ENCODE assay signal across 8 cellular contexts in the genomic region with DNA sequence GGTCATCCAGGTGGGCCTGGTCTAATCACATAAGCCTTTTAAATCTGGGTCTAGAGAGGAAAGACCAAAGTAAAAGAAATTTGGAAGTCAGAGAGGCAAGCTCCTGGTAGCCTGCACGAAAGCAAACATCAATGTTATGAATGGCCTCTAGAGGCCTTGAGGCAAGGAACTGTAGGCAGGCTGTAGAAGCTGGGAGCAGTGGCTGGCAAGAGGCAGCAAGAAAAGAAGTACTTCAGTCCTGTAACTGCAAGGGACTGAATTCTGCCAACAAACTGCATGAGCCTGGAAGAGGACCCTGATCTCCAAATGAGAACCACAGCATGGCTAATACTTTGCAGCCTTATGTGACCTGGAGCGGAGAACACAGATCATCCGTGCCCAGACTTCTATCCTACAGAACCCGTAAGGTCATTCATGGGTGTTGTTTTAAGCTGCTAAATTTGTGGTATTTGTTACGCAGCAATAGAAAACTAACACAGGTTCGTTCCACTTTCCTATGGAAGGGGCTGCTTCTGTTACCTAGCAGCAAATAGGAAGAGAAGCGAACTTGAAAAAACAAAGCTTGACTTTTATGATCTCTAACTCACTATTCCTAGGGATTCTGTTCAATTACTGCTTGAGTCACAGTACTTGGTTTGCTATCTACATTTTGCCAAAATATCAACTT. TPM values are rescaled to one million over a fixed set of nuclear protein-coding genes. Genes with fewer than 3 reads are reported as not detected.
A peak's percentile ranks its signal among the peaks of the same experiment; 100 is the strongest.
DNase-seq lines count a peak whose midpoint lies in the region; ATAC-seq and TF ChIP-seq lines count a peak whose summit lies in the region.

No MANE protein-coding gene starts in this region.

- TF ChIP-seq CTCF in GM12865 (IDR thresholded peaks at IDR 0.05; ENCODE audit: insufficient read depth, low read depth, low read length, missing control alignments) (no peak), progenitor cell of endocrine pancreas (IDR thresholded peaks at IDR 0.05; ENCODE audit: unreplicated experiment) (no peak)

- H3K27ac ChIP-seq in epithelial cell of prostate: peak overlapping the region; percentile 97

- no peak for ATAC-seq in HG03025 (IDR thresholded peaks at IDR 0.05; ENCODE audit: low FRiP score, unreplicated experiment)

- peak overlapping the region; percentile 97 for H3K4me3 ChIP-seq in GM12865 (ENCODE audit: low read depth, low read length)

- H3K36me3 Mint-ChIP-seq in progenitor cell of endocrine pancreas (ENCODE audit: insufficient read depth): peaks cover 6% of the 10 kb centered on the region

- peaks cover 20% of the 10 kb centered on the region for H3K4me1 Mint-ChIP-seq in progenitor cell of endocrine pancreas (ENCODE audit: low read depth)

- DNase-seq in GM12865 (ENCODE audit: low read depth): no peak
- DNase-seq in epithelial cell of prostate (ENCODE audit: low read depth, low spot score): no peak
- no peak for DNase-seq in progenitor cell of endocrine pancreas (ENCODE audit: low spot score, unreplicated experiment)
- DNase-seq in HuH-7 (ENCODE audit: low spot score): no peak
- no peak for DNase-seq in NCI-H1694 treated with DMSO at 0.1 percent for 48 hours (lab: John Stamatoyannopoulos, UW)
- DNase-seq in NCI-H2029 treated with DMSO at 0.1 percent for 48 hours (lab: John Stamatoyannopoulos, UW): no peak

- H3K4me3 Mint-ChIP-seq in progenitor cell of endocrine pancreas (ENCODE audit: low read depth): peak overlapping the region; percentile 94

- H3K27ac Mint-ChIP-seq in progenitor cell of endocrine pancreas: peak overlapping the region; percentile 95

- H3K27me3 Mint-ChIP-seq in progenitor cell of endocrine pancreas: no peaks in the 10 kb centered on the region

- H3K9me3 Mint-ChIP-seq in progenitor cell of endocrine pancreas (ENCODE audit: low read depth): no peaks in the 10 kb centered on the region

TF ChIP-seq in PFSK-1, 5 proteins besides CTCF, POLR2A, EP300 and RAD21:
- TF ChIP-seq TAF1 (IDR thresholded peaks at IDR 0.05; ENCODE audit: borderline replicate concordance, insufficient read depth, low read length): no peak
- TF ChIP-seq FOXP2 (optimal IDR thresholded peaks at IDR 0.05; ENCODE audit: borderline replicate concordance, extremely low read depth, extremely low read length, insufficient read depth): no peak
- TF ChIP-seq POLR2AphosphoS5 (IDR thresholded peaks at IDR 0.05; ENCODE audit: low read depth, low read length): 0 out of 2 replicates have a peak, but pooled peaks have one; percentile 34

RNA-seq across cellular contexts. Expression of gene IMMT, which starts 1.2 kb away (rescaled TPM):
- polyA plus RNA-seq in PFSK-1 (2012; ENCODE audit: insufficient read length, low read depth): 77.1 TPM
- 90.1 and 94.1 TPM in 2 replicates for total RNA-seq in progenitor cell of endocrine pancreas

RNA-seq across cellular contexts. Expression of gene MRPL35, which starts 5.2 kb away (rescaled TPM):
- 28.6 TPM for polyA plus RNA-seq in PFSK-1 (2012; ENCODE audit: insufficient read length, low read depth)
- total RNA-seq in progenitor cell of endocrine pancreas: 28.1 and 31.8 TPM in 2 replicates
